8 cellular contexts compared by ENCODE assay signal in genomic region chr1:154404511-154404931, GRCh38. TPM values are rescaled to one million over a fixed set of nuclear protein-coding genes. Genes with fewer than 3 reads are reported as not detected.
DNase-seq lines count a peak whose midpoint lies in the region; ATAC-seq and TF ChIP-seq lines count a peak whose summit lies in the region.

No MANE protein-coding gene starts in this region.

- no peaks in the 10 kb centered on the region for H3K36me3 ChIP-seq in ovary

- no peaks in the 10 kb centered on the region for H3K27me3 ChIP-seq in ovary

- no peak for TF ChIP-seq EP300 in ovary (IDR thresholded peaks at IDR 0.05)

- H3K4me1 Mint-ChIP-seq in dendritic cell treated with granulocyte-macrophage colony-stimulating factor and Interleukin-4, amounts not matched to agents 40 ng/mL and 50 ng/mL, for 4 days (ENCODE audit: low read depth), result peaks cover 73% of the 10 kb centered on the region

- TF ChIP-seq CTCF in GM12865 (IDR thresholded peaks at IDR 0.05; ENCODE audit: insufficient read depth, low read depth, low read length, missing control alignments) (no peak), ovary (IDR thresholded peaks at IDR 0.05) (no peak)

- DNase-seq in GM12865 (ENCODE audit: low read depth), result peak; percentile 55
- peak; percentile 20 for DNase-seq in MV-4-11 (lab: John Stamatoyannopoulos, UW)
- DNase-seq in ovary, result peak in 1 of 5 donors; percentile 30
- no peak for DNase-seq in HuH-7 (ENCODE audit: low spot score)
- no peak for DNase-seq in stimulated activated CD4-positive, alpha-beta T cell treated with anti-CD3 and anti-CD28 coated beads, Interleukin-4, amount 100 ng/mL, for 1 hour

- no peaks in the 10 kb centered on the region for H3K9me3 ChIP-seq in ovary

- peak overlapping the region; percentile 89 to 96 for H3K27ac ChIP-seq in ovary

- H3K9me3 Mint-ChIP-seq in dendritic cell treated with granulocyte-macrophage colony-stimulating factor and Interleukin-4, amounts not matched to agents 40 ng/mL and 50 ng/mL, for 4 days, result no peaks in the 10 kb centered on the region

- intact Hi-C loops in dendritic cell treated with granulocyte-macrophage colony-stimulating factor and Interleukin-4, amounts not matched to agents 40 ng/mL and 50 ng/mL, for 4 days (cut with micrococcal nuclease), result no loop called here
- intact Hi-C loops in ovary (cut with DNase I), result loop anchor here in 3 of 4 donors (10.0 kb wide), 3 partner anchors 50 to 150 kb away; partner anchors contain the start of gene UBE2Q1 (in 1 of the 3)

- no peak for TF ChIP-seq POLR2A in ovary (IDR thresholded peaks at IDR 0.05)

- peak overlapping the region; percentile 97 for H3K27ac Mint-ChIP-seq in dendritic cell treated with granulocyte-macrophage colony-stimulating factor and Interleukin-4, amounts not matched to agents 40 ng/mL and 50 ng/mL, for 4 days

- peaks cover 17% of the 10 kb centered on the region for H3K4me1 ChIP-seq in ovary (ENCODE audit: insufficient read depth)

- H3K4me3 ChIP-seq in GM12865 (ENCODE audit: low read depth, low read length) (peak overlapping the region; percentile 48), ovary (peak overlapping the region; percentile 69)

- peaks cover 26% of the 10 kb centered on the region for H3K36me3 Mint-ChIP-seq in dendritic cell treated with granulocyte-macrophage colony-stimulating factor and Interleukin-4, amounts not matched to agents 40 ng/mL and 50 ng/mL, for 4 days (ENCODE audit: low read depth)

- H3K27me3 Mint-ChIP-seq in dendritic cell treated with granulocyte-macrophage colony-stimulating factor and Interleukin-4, amounts not matched to agents 40 ng/mL and 50 ng/mL, for 4 days, result no peaks in the 10 kb centered on the region

- H3K4me3 Mint-ChIP-seq in dendritic cell treated with granulocyte-macrophage colony-stimulating factor and Interleukin-4, amounts not matched to agents 40 ng/mL and 50 ng/mL, for 4 days, result peak overlapping the region; percentile 97

- ATAC-seq in HG03378 (IDR thresholded peaks at IDR 0.05; ENCODE audit: unreplicated experiment) (no peak), GM21528 (IDR thresholded peaks at IDR 0.05; ENCODE audit: low FRiP score, unreplicated experiment) (no peak)

- WGBS in ovary, 3 donors, result 48 to 56% (median 53%) methylated on average over 11 of the region's 11 CpGs

RNA-seq across cellular contexts. Expression of gene IL6R, which starts 0.6 kb away (rescaled TPM):
- total RNA-seq in ovary, result 10 to 100 TPM in 6 of 7 donors, 1 to 10 TPM in 1; 7.5 to 37.0 (median 12.9) TPM
- polyA plus RNA-seq in ovary, result 1 to 10 TPM; 6.5 to 9.1 TPM

Comparison
In these comparisons a context has a peak if more than half of its experiments do, and no peak if none do; other contexts are left out.
1. DNase-seq: peak in GM12865 (single experiment) and MV-4-11 (single experiment); none in HuH-7 (single experiment) and stimulated activated CD4-positive, alpha-beta T cell treated with anti-CD3 and anti-CD28 coated beads, Interleukin-4, amount 100 ng/mL, for 1 hour (single experiment).